25 cellular contexts compared by ENCODE assay signal in genomic region chr10:122213766-122214165, GRCh38. TPM values are rescaled to one million over a fixed set of nuclear protein-coding genes. Genes with fewer than 3 reads are reported as not detected.
DNase-seq lines count a peak whose midpoint lies in the region; ATAC-seq and TF ChIP-seq lines count a peak whose summit lies in the region.
"Had no signal": no experiment of that assay in that cellular context is flagged by ENCODE, and none has a peak within 500 bp of the region (broad histone marks: within the 10 kb centered on the region; RNA-seq: fewer than 3 reads in every experiment).

No MANE protein-coding gene starts in this region.

- BruUV-seq in MCF 10A (replicated peaks; lab: Mats Ljungman, UMichigan): no TSS peak

- no peak for TF ChIP-seq POLR2A in heart left ventricle (IDR thresholded peaks at IDR 0.05)

- peak in 3 of 4 donors; percentile 53 to 75 (median 72) for ATAC-seq in heart left ventricle
- no peak for ATAC-seq in HG02610 (IDR thresholded peaks at IDR 0.05; ENCODE audit: unreplicated experiment)
- ATAC-seq: effector memory CD8-positive, alpha-beta T cell; GM12878; left lung had no signal

- no peak overlapping the region for H3K27ac ChIP-seq in heart left ventricle
- peak overlapping the region in 1 of 2 donors; percentile 1 for H3K27ac ChIP-seq in right atrium auricular region
- H3K27ac ChIP-seq: cardiac muscle cell, left lung had no signal

- POLR2A ChIA-PET in MCF 10A (lab: Yijun Ruan, JAX): no interaction called here

- peaks cover 0 to 9% (median 0%) of the 10 kb centered on the region in 12 donors for H3K4me1 ChIP-seq in heart left ventricle
- H3K4me1 ChIP-seq in right atrium auricular region: no peaks in the 10 kb centered on the region
- H3K4me1 ChIP-seq: Caco-2, left lung had no signal

- TF ChIP-seq CTCF in heart left ventricle (IDR thresholded peaks at IDR 0.05) (peak in 7 of 12 donors; percentile 10 to 45 (median 14)), right atrium auricular region (IDR thresholded peaks at IDR 0.05) (peak in 1 of 2 donors; percentile 24), brain (conservative IDR thresholded peaks at IDR 0.05) (peak in 1 of 2 experiments; percentile 25), MCF 10A (IDR thresholded peaks at IDR 0.05; ENCODE audit: unreplicated experiment) (no peak)

- H3K27ac Mint-ChIP-seq in brain: peak overlapping the region in 3 of 5 experiments; percentile 17 to 85 (median 84)
- H3K27ac Mint-ChIP-seq in MCF 10A (ENCODE audit: low read depth, unreplicated experiment): no peak overlapping the region
- H3K27ac Mint-ChIP-seq: activated naive CD8-positive, alpha-beta T cell; effector memory CD8-positive, alpha-beta T cell; progenitor cell of endocrine pancreas; type B pancreatic cell had no signal

- H3K4me3 Mint-ChIP-seq in brain (no peak overlapping the region), MCF 10A (ENCODE audit: unreplicated experiment) (no peak overlapping the region)
- H3K4me3 Mint-ChIP-seq: activated naive CD8-positive, alpha-beta T cell; effector memory CD8-positive, alpha-beta T cell; type B pancreatic cell had no signal

- H3K36me3 Mint-ChIP-seq in brain: peaks cover 70% of the 10 kb centered on the region
- peaks cover 96% of the 10 kb centered on the region for H3K36me3 Mint-ChIP-seq in MCF 10A (ENCODE audit: insufficient read depth, unreplicated experiment)
- H3K36me3 Mint-ChIP-seq: activated naive CD8-positive, alpha-beta T cell had no signal

- H3K4me1 Mint-ChIP-seq in brain (peaks cover 28% of the 10 kb centered on the region), MCF 10A (ENCODE audit: insufficient read depth, unreplicated experiment) (peaks cover 9% of the 10 kb centered on the region)

- 55 to 81% (median 62%) methylated on average over 7 of the region's 7 CpGs for WGBS in heart left ventricle, 4 donors

- no peak overlapping the region for H3K4me3 ChIP-seq in heart left ventricle
- H3K4me3 ChIP-seq in right atrium auricular region: no peak overlapping the region
- H3K4me3 ChIP-seq: cardiac muscle cell, GM12878, left lung had no signal

- H3K9me3 Mint-ChIP-seq in brain: no peaks in the 10 kb centered on the region
- no peaks in the 10 kb centered on the region for H3K9me3 Mint-ChIP-seq in MCF 10A (ENCODE audit: unreplicated experiment)
- H3K9me3 Mint-ChIP-seq: effector memory CD8-positive, alpha-beta T cell; type B pancreatic cell had no signal

- H3K27me3 ChIP-seq in heart left ventricle (no peaks in the 10 kb centered on the region), right atrium auricular region (no peaks in the 10 kb centered on the region)
- H3K27me3 ChIP-seq: cardiac muscle cell, left lung had no signal

- H3K36me3 ChIP-seq in heart left ventricle: peaks cover 0 to 75% (median 60%) of the 10 kb centered on the region in 9 donors
- H3K36me3 ChIP-seq in right atrium auricular region: peaks cover 61% of the 10 kb centered on the region

- intact Hi-C loops in heart left ventricle (cut with DNase I): loop anchor here in 5 of 10 donors (5.0 to 10.0 kb wide), 4 partner anchors 49 to 159 kb away; no protein-coding TSS in a partner anchor
- intact Hi-C loops in MCF 10A (cut with micrococcal nuclease): no loop called here

- CTCF ChIA-PET in MCF 10A (lab: Yijun Ruan, JAX): interaction anchor here (0.6 to 0.7 kb wide), 2 partner anchors 24 to 165 kb away, joined by 3 read pairs; no protein-coding TSS in a partner anchor

- DNase-seq in heart left ventricle (peak in 1 of 5 donors; percentile 35), right atrium auricular region (ENCODE audit: low spot score) (no peak), inferior parietal cortex (ENCODE audit: extremely low spot score) (peak; percentile 47), NCI-H524 treated with DMSO at 0.1 percent for 48 hours (lab: John Stamatoyannopoulos, UW) (no peak), H4 (ENCODE audit: low spot score) (no peak), MCF 10A (ENCODE audit: unreplicated experiment) (no peak)
- DNase-seq: ACHN; activated CD4-positive, alpha-beta T cell treated with anti-CD3 and anti-CD28 coated beads, Interleukin-2, amount 50 U/mL, for 4 hours; activated T-cell treated with anti-CD3 and anti-CD28 coated beads, Interleukin-2, amount 50 U/mL, for 1 hour; Caco-2; effector memory CD8-positive, alpha-beta T cell; left lung; NCI-H1436 treated with DMSO at 0.1 percent for 48 hours; NCI-H510A treated with DMSO at 0.1 percent for 48 hours; OCI-M1; stimulated activated CD4-positive, alpha-beta T cell treated with anti-CD3 and anti-CD28 coated beads, Interleukin-12 subunit alpha, Interleukin-12 subunit beta, amount 100 ng/mL, for 4 hours; stimulated activated naive CD4-positive, alpha-beta T cell had no signal

- H3K9me3 ChIP-seq in heart left ventricle (no peaks in the 10 kb centered on the region), right atrium auricular region (no peaks in the 10 kb centered on the region)
- H3K9me3 ChIP-seq: Caco-2, left lung had no signal

- no peaks in the 10 kb centered on the region for H3K27me3 Mint-ChIP-seq in brain
- H3K27me3 Mint-ChIP-seq in MCF 10A (ENCODE audit: insufficient read depth, unreplicated experiment): no peaks in the 10 kb centered on the region
- H3K27me3 Mint-ChIP-seq: progenitor cell of endocrine pancreas, type B pancreatic cell had no signal

RNA-seq across cellular contexts. Expression of gene BTBD16, which starts 57.3 kb away (rescaled TPM):
- total RNA-seq in heart left ventricle (under 1 TPM in 2 of 9 donors, not detected in 7; 0.23 to 0.25 TPM), right atrium auricular region (not detected), MCF 10A (2022) (0.16 TPM in 1 of 2 replicates, not detected in the other)
- polyA plus RNA-seq in heart left ventricle (not detected), brain (ENCODE audit: insufficient read depth, low read depth, low replicate concordance) (0.97 TPM)
- not detected in 2 replicates for total RNA-seq in H4 (2014; rRNA removed; shearing (Covaris generic))
- total RNA-seq: Caco-2, GM12878, progenitor cell of endocrine pancreas, SK-MEL-5 had no signal
